Comparison of ENCODE assay signal across 1 cellular context in genomic region chr16:30874821-30875717, GRCh38.
TF ChIP-seq lines count a peak whose summit lies in the region.

No MANE protein-coding gene starts in this region.

TF ChIP-seq in HEK293, 187 proteins besides CTCF, POLR2A, EP300 and RAD21 (continued from another document and continues in another):
- TF ChIP-seq ZNF280D (tag by site-specific recombination; IDR thresholded peaks at IDR 0.05): no peak
- peak; percentile 92 for TF ChIP-seq ZXDB (tag by site-specific recombination; IDR thresholded peaks at IDR 0.05)
- TF ChIP-seq ZNF133 (tag by site-specific recombination; IDR thresholded peaks at IDR 0.05): no peak; the same call in 1 of the 2 replicates
- TF ChIP-seq ZNF610 (tag by site-specific recombination; IDR thresholded peaks at IDR 0.05; ENCODE audit: borderline replicate concordance): peak; percentile 91
- TF ChIP-seq ZNF362 (tag by site-specific recombination; IDR thresholded peaks at IDR 0.05): no peak
- TF ChIP-seq ZNF521 (tag by site-specific recombination; IDR thresholded peaks at IDR 0.05): no peak
- peak; percentile 96 for TF ChIP-seq ZNF324 (tag by site-specific recombination; IDR thresholded peaks at IDR 0.05)
- no peak; the same call in 1 of the 2 replicates for TF ChIP-seq ZNF19 (tag by site-specific recombination; IDR thresholded peaks at IDR 0.05; ENCODE audit: low read depth)
- peak; percentile 71 for TF ChIP-seq ZNF518A (tag by site-specific recombination; conservative IDR thresholded peaks at IDR 0.05; ENCODE audit: low read depth)
- TF ChIP-seq ZNF280C (tag by site-specific recombination; IDR thresholded peaks at IDR 0.05): no peak
- peak; percentile 86 for TF ChIP-seq ZSCAN23 (tag by site-specific recombination; IDR thresholded peaks at IDR 0.05)
- no peak for TF ChIP-seq HIC1 (tag by site-specific recombination; IDR thresholded peaks at IDR 0.05)
- TF ChIP-seq ZNF175 (tag by site-specific recombination; IDR thresholded peaks at IDR 0.05): no peak
- TF ChIP-seq ZNF112 (tag by site-specific recombination; IDR thresholded peaks at IDR 0.05): no peak
- TF ChIP-seq ZBTB21 (tag by site-specific recombination; IDR thresholded peaks at IDR 0.05): peak; percentile 79
- no peak; the same call in 1 of the 2 replicates for TF ChIP-seq GFI1B (tag by site-specific recombination; IDR thresholded peaks at IDR 0.05)
- no peak for TF ChIP-seq ZNF776 (tag by site-specific recombination; IDR thresholded peaks at IDR 0.05; ENCODE audit: borderline replicate concordance)
- TF ChIP-seq ZBTB8A (tag by site-specific recombination; IDR thresholded peaks at IDR 0.05): peak; percentile 98
- no peak for TF ChIP-seq ZNF548 (tag by site-specific recombination; IDR thresholded peaks at IDR 0.05)
- TF ChIP-seq ZNF645 (tag by site-specific recombination; IDR thresholded peaks at IDR 0.05): no peak
- TF ChIP-seq ZNF501 (tag by site-specific recombination; IDR thresholded peaks at IDR 0.05): peak; percentile 100
- TF ChIP-seq PRDM6 (tag by site-specific recombination; IDR thresholded peaks at IDR 0.05): no peak; the same call in 1 of the 2 replicates
- TF ChIP-seq ZNF571 (tag by site-specific recombination; IDR thresholded peaks at IDR 0.05): no peak
- TF ChIP-seq ZNF777 (tag by site-specific recombination; IDR thresholded peaks at IDR 0.05; ENCODE audit: borderline replicate concordance): 0 out of 2 replicates have a peak, but pooled peaks have one; percentile 54
- peak; percentile 84 for TF ChIP-seq PATZ1 (tag by site-specific recombination; IDR thresholded peaks at IDR 0.05)
- peak; percentile 50; the same call in 1 of the 2 replicates for TF ChIP-seq ZNF18 (tag by site-specific recombination; IDR thresholded peaks at IDR 0.05)
